Comparison of ENCODE assay signal across 8 cellular contexts in genomic region chr3:151086484-151087456, GRCh38. TPM values are rescaled to one million over a fixed set of nuclear protein-coding genes. Genes with fewer than 3 reads are reported as not detected.
DNase-seq lines count a peak whose midpoint lies in the region; ATAC-seq and FAIRE-seq lines count a peak whose summit lies in the region.

No MANE protein-coding gene starts in this region.

- FAIRE-seq in GM19239 (lab: Jason Lieb, UNC) = no peak

- H2AK5ac ChIP-seq in mesendoderm (ENCODE audit: low read length) = no peak overlapping the region

- H3K4me2 ChIP-seq in mesendoderm (ENCODE audit: low read length) = peak overlapping the region; percentile 88

- peak overlapping the region; percentile 87 for H3K56ac ChIP-seq in mesendoderm (ENCODE audit: low read length)

- peak overlapping the region; percentile 89 for H3K27ac ChIP-seq in mesendoderm (ENCODE audit: low read depth, low read length)

- DNase-seq in AML-193 (lab: John Stamatoyannopoulos, UW) = peak; percentile 89 to 90
- DNase-seq in GM19239 (ENCODE audit: insufficient read length, low spot score) = peak; percentile 65
- DNase-seq in NCI-H524 (lab: John Stamatoyannopoulos, UW) = peak; percentile 77 to 91
- peak; percentile 35 to 49 (median 39) for DNase-seq in activated CD8-positive, alpha-beta memory T cell treated with anti-CD3 and anti-CD28 coated beads for 48 hours (ENCODE audit: low read depth in 2 of 3, low spot score in 2 of 3)
- peak; percentile 97 for DNase-seq in mesendoderm
- peak; percentile 23 for DNase-seq in stimulated activated CD8-positive, alpha-beta memory T cell treated with anti-CD3 and anti-CD28 coated beads, Interleukin-12 subunit alpha, Interleukin-12 subunit beta, amount 100 ng/mL, for 24 hours (ENCODE audit: extremely low read depth)

- no peaks in the 10 kb centered on the region for H3K27me3 ChIP-seq in endocrine pancreas (ENCODE audit: control insufficient read depth, insufficient read depth, low read length)
- no peaks in the 10 kb centered on the region for H3K27me3 ChIP-seq in mesendoderm (ENCODE audit: insufficient read depth, low read length, poor library complexity)

- peaks cover 3% of the 10 kb centered on the region for H3K79me1 ChIP-seq in mesendoderm (ENCODE audit: low read length)

- ATAC-seq in HG03442 (IDR thresholded peaks at IDR 0.05; ENCODE audit: unreplicated experiment) = peak; percentile 69

- H4K5ac ChIP-seq in mesendoderm (ENCODE audit: low read length) = no peak overlapping the region

- H3K36me3 ChIP-seq in endocrine pancreas (ENCODE audit: control insufficient read depth, insufficient read depth, low read length) (no peaks in the 10 kb centered on the region), mesendoderm (ENCODE audit: control insufficient read depth, insufficient read depth, low read length) (no peaks in the 10 kb centered on the region)

- no peaks in the 10 kb centered on the region for H3K9me3 ChIP-seq in endocrine pancreas (ENCODE audit: control insufficient read depth, low read length)

- H4K8ac ChIP-seq in mesendoderm (ENCODE audit: low read depth, low read length) = no peak overlapping the region

- H2BK15ac ChIP-seq in mesendoderm (replicated peaks; ENCODE audit: low read depth) = no peak overlapping the region

- no peak overlapping the region for H2BK5ac ChIP-seq in mesendoderm (ENCODE audit: low read length)

- peaks cover 9% of the 10 kb centered on the region for H3K79me2 ChIP-seq in mesendoderm (ENCODE audit: control insufficient read depth, insufficient read depth, low read length)

- WGBS in mesendoderm (ENCODE audit: extremely low coverage, insufficient coverage, low lambda C conversion rate) = no CpG with 5 or more reads among the region's 81 CpGs

- no peak overlapping the region for H3K9ac ChIP-seq in endocrine pancreas (ENCODE audit: control insufficient read depth, insufficient read depth, low read length)
- H3K9ac ChIP-seq in mesendoderm (ENCODE audit: low read length) = peak overlapping the region; percentile 77

- no peak overlapping the region for H3K4ac ChIP-seq in mesendoderm (ENCODE audit: low read depth, low read length)

- no peaks in the 10 kb centered on the region for H3K4me1 ChIP-seq in endocrine pancreas (ENCODE audit: control insufficient read depth, insufficient read depth, low read length)
- H3K4me1 ChIP-seq in mesendoderm (ENCODE audit: control insufficient read depth, low read depth, low read length) = peaks cover 9% of the 10 kb centered on the region

- peak overlapping the region; percentile 51 for H3K23ac ChIP-seq in mesendoderm (ENCODE audit: low read length)

- H3K4me3 ChIP-seq in endocrine pancreas (ENCODE audit: control insufficient read depth, insufficient read depth, low read length) = peak overlapping the region; percentile 86
- peak overlapping the region; percentile 66 for H3K4me3 ChIP-seq in mesendoderm (ENCODE audit: low read length)

- H2BK120ac ChIP-seq in mesendoderm (ENCODE audit: low read depth, low read length) = no peak overlapping the region

- H3K18ac ChIP-seq in mesendoderm (ENCODE audit: low read length) = peak overlapping the region; percentile 65

RNA-seq across cellular contexts. Expression of gene MED12L, which starts 1.3 kb away (rescaled TPM):
- 2.4 TPM for polyA plus RNA-seq in mesendoderm (2013, experiment 1 of 2)
- polyA plus RNA-seq in mesendoderm (2013, experiment 2 of 2) = 3.3 TPM

Comparison
In these comparisons a context has a peak if more than half of its experiments do, and no peak if none do; other contexts are left out.
1. Peak in every context shown above with its lines: DNase-seq, ATAC-seq, H3K4me3 ChIP-seq and H3K27ac ChIP-seq.
2. DNase-seq: peak in every context shown above with its lines; median percentile 97 in mesendoderm; 90 in AML-193; 84 in NCI-H524; 65 in GM19239; 39 in activated CD8-positive, alpha-beta memory T cell treated with anti-CD3 and anti-CD28 coated beads for 48 hours; 23 in stimulated activated CD8-positive, alpha-beta memory T cell treated with anti-CD3 and anti-CD28 coated beads, Interleukin-12 subunit alpha, Interleukin-12 subunit beta, amount 100 ng/mL, for 24 hours.